1 cellular context compared by ENCODE assay signal in genomic region chr3:152302521-152303021, GRCh38.
TF ChIP-seq lines count a peak whose summit lies in the region.

No MANE protein-coding gene starts in this region.

TF ChIP-seq in HepG2, 621 proteins besides CTCF, POLR2A, EP300 and RAD21 (continued from another document and continues in another):
- TF ChIP-seq E2F2 (CRISPR knock-in tag; IDR thresholded peaks at IDR 0.05; ENCODE audit: borderline replicate concordance) (no peak), ZNF180 (CRISPR knock-in tag; IDR thresholded peaks at IDR 0.05; ENCODE audit: borderline replicate concordance, low read depth) (no peak), PHF21A (CRISPR knock-in tag; IDR thresholded peaks at IDR 0.05) (0 out of 2 replicates have a peak, but pooled peaks have one; percentile 24), TBP (CRISPR knock-in tag; IDR thresholded peaks at IDR 0.05) (no peak), CBFB (CRISPR knock-in tag; IDR thresholded peaks at IDR 0.05) (no peak), ZNF276 (CRISPR knock-in tag; IDR thresholded peaks at IDR 0.05; ENCODE audit: low read depth) (no peak), IKZF1 (IDR thresholded peaks at IDR 0.05) (no peak), MEIS2 (CRISPR knock-in tag; IDR thresholded peaks at IDR 0.05) (no peak), GATAD2A (CRISPR knock-in tag; IDR thresholded peaks at IDR 0.05) (peak; percentile 72), RFXAP (CRISPR knock-in tag; IDR thresholded peaks at IDR 0.05; ENCODE audit: borderline replicate concordance) (no peak), TOPORS (CRISPR knock-in tag; IDR thresholded peaks at IDR 0.05) (no peak), EZH2 (conservative IDR thresholded peaks at IDR 0.05; ENCODE audit: low read depth, low read length) (no peak), TARDBP (CRISPR knock-in tag; IDR thresholded peaks at IDR 0.05) (no peak), YEATS2 (CRISPR knock-in tag; IDR thresholded peaks at IDR 0.05; ENCODE audit: borderline replicate concordance) (no peak), ZNF318 (CRISPR knock-in tag; IDR thresholded peaks at IDR 0.05) (no peak), ZNF296 (CRISPR knock-in tag; conservative IDR thresholded peaks at IDR 0.05) (no peak), ASH2L (IDR thresholded peaks at IDR 0.05; ENCODE audit: insufficient read length, low read depth, low read length) (peak; percentile 23), FOSL2 (CRISPR knock-in tag; IDR thresholded peaks at IDR 0.05) (peak; percentile 26; the same call in 1 of the 2 replicates), FOXK1 (CRISPR knock-in tag; IDR thresholded peaks at IDR 0.05; ENCODE audit: borderline replicate concordance, low read depth) (no peak), ZNF430 (CRISPR knock-in tag; IDR thresholded peaks at IDR 0.05) (no peak), PAF1 (CRISPR knock-in tag; IDR thresholded peaks at IDR 0.05) (no peak), ZNF530 (CRISPR knock-in tag; IDR thresholded peaks at IDR 0.05; ENCODE audit: low read depth) (no peak), BCL6 (CRISPR knock-in tag; IDR thresholded peaks at IDR 0.05) (peak; percentile 37; the same call in 1 of the 2 replicates), PBX2 (CRISPR knock-in tag; IDR thresholded peaks at IDR 0.05) (no peak), HNF4A (CRISPR knock-in tag; IDR thresholded peaks at IDR 0.05) (peak; percentile 56), MEF2D (CRISPR knock-in tag; IDR thresholded peaks at IDR 0.05) (peak; percentile 99), FOXA1 (IDR thresholded peaks at IDR 0.05) (no peak), FOXA1 (CRISPR knock-in tag; IDR thresholded peaks at IDR 0.05) (no peak), RORA (CRISPR knock-in tag; IDR thresholded peaks at IDR 0.05) (no peak), REST (IDR thresholded peaks at IDR 0.05; ENCODE audit: borderline replicate concordance in 1 of 2, low read depth in 1 of 2, low read length in 2 of 2) (no peak), ZFYVE20 (CRISPR knock-in tag; IDR thresholded peaks at IDR 0.05; ENCODE audit: borderline replicate concordance, low read depth) (no peak), ATM (IDR thresholded peaks at IDR 0.05; ENCODE audit: borderline replicate concordance) (no peak), ZNF879 (CRISPR knock-in tag; IDR thresholded peaks at IDR 0.05) (no peak), ZC3H13 (CRISPR knock-in tag; IDR thresholded peaks at IDR 0.05) (no peak), HHEX (CRISPR knock-in tag; IDR thresholded peaks at IDR 0.05) (no peak), SOX6 (IDR thresholded peaks at IDR 0.05) (no peak), SOX6 (CRISPR knock-in tag; IDR thresholded peaks at IDR 0.05) (peak; percentile 49; the same call in 1 of the 2 replicates), PAX8 (CRISPR knock-in tag; IDR thresholded peaks at IDR 0.05; ENCODE audit: borderline replicate concordance) (no peak), HNF4G (IDR thresholded peaks at IDR 0.05; ENCODE audit: borderline replicate concordance, low read depth, low read length) (peak; percentile 44; the same call in 1 of the 2 replicates), HNF4G (CRISPR knock-in tag; IDR thresholded peaks at IDR 0.05; ENCODE audit: borderline replicate concordance, low read depth) (no peak), ARID5B (CRISPR knock-in tag; IDR thresholded peaks at IDR 0.05) (peak; percentile 71), KAT8 (CRISPR knock-in tag; IDR thresholded peaks at IDR 0.05) (peak; percentile 57), HDAC1 (CRISPR knock-in tag; IDR thresholded peaks at IDR 0.05) (no peak), HOXA5 (CRISPR knock-in tag; IDR thresholded peaks at IDR 0.05) (no peak), MXI1 (IDR thresholded peaks at IDR 0.05; ENCODE audit: borderline replicate concordance, low read depth, low read length) (no peak), POGZ (CRISPR knock-in tag; IDR thresholded peaks at IDR 0.05) (peak; percentile 44; the same call in 1 of the 2 replicates), KDM6A (CRISPR knock-in tag; IDR thresholded peaks at IDR 0.05; ENCODE audit: low read depth) (peak; percentile 26; the same call in 1 of the 2 replicates), NPAS2 (CRISPR knock-in tag; IDR thresholded peaks at IDR 0.05; ENCODE audit: borderline replicate concordance) (no peak)
